Comparison of ENCODE assay signal across 9 cellular contexts in the genomic region with DNA sequence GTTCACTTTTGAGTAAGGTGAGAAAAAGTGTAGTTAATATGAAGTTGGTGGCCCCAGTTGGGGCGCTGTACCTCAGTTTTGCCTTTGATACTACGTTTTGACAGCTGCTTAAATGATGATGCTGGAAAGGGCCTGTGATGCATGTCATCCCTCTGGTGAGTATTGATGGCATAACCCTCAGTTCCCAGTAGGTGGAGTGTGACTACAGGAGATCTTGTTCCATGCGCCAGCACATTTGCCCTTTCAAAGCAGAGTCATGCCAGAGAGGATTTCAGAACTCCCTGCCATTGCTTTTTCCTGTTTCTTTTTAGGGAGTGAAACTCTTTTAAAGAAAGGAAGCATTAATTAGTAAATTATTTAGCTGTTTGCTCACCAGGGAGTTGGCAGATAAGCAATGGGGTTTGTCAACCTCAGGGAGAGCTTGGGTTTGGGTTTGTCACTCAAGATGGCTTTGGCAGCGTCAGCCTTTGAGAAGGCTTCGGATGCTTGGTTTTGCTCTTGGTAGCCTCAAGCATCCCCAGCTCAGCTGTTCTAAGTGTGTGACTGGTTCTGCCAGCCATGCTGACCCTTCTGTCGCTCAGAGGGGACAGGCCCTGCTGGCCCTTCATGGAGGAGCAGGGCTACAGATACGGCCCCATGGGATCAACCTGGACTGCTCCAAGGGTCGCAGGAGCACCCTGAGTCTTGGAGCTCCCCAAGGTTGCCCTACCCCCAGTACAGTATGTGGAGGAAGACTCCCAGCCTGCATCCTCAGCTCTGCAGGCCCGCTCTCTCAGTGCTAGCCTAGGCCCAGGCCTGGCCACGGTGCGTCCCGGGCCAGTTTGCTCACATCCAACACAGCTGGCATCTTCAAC. TPM values are rescaled to one million over a fixed set of nuclear protein-coding genes. Genes with fewer than 3 reads are reported as not detected.
DNase-seq lines count a peak whose midpoint lies in the region; ATAC-seq and TF ChIP-seq lines count a peak whose summit lies in the region.
"Had no signal": no experiment of that assay in that cellular context is flagged by ENCODE, and none has a peak within 500 bp of the region (broad histone marks: within the 10 kb centered on the region; RNA-seq: fewer than 3 reads in every experiment).

No MANE protein-coding gene starts in this region.

- no peaks in the 10 kb centered on the region for H3K9me3 ChIP-seq in CD8-positive, alpha-beta memory T cell (ENCODE audit: low read length)
- no peaks in the 10 kb centered on the region for H3K9me3 ChIP-seq in WERI-Rb-1 (ENCODE audit: severe bottlenecking)

- TF ChIP-seq CTCF in WERI-Rb-1 (IDR thresholded peaks at IDR 0.05; ENCODE audit: low read depth, low read length): peak; percentile 85

- no peaks in the 10 kb centered on the region for H3K4me1 Mint-ChIP-seq in CD8-positive, alpha-beta memory T cell
- H3K4me1 Mint-ChIP-seq in effector memory CD8-positive, alpha-beta T cell (ENCODE audit: low read depth in 2 of 2): no peaks in the 10 kb centered on the region

- H3K36me3 ChIP-seq in CD8-positive, alpha-beta memory T cell (ENCODE audit: insufficient read depth, low read length): no peaks in the 10 kb centered on the region
- H3K36me3 ChIP-seq in WERI-Rb-1: peaks cover 12% of the 10 kb centered on the region

- H3K36me3 Mint-ChIP-seq in CD8-positive, alpha-beta memory T cell: no peaks in the 10 kb centered on the region
- no peaks in the 10 kb centered on the region for H3K36me3 Mint-ChIP-seq in effector memory CD8-positive, alpha-beta T cell (ENCODE audit: insufficient read depth)
- H3K36me3 Mint-ChIP-seq: activated naive CD8-positive, alpha-beta T cell had no signal

- CTCF ChIA-PET in CD8-positive, alpha-beta memory T cell (lab: Charles Lee): interaction anchor here (0.8 to 2.6 kb wide), 10 partner anchors 8 to 237 kb away, joined by 3 to 14 read pairs (median 4); a partner anchor contains a TSS

- no peaks in the 10 kb centered on the region for H3K27me3 ChIP-seq in CD8-positive, alpha-beta memory T cell (ENCODE audit: insufficient read depth, low read length, poor library complexity, severe bottlenecking)
- H3K27me3 ChIP-seq in WERI-Rb-1 (ENCODE audit: insufficient read depth, low read depth, severe bottlenecking): no peaks in the 10 kb centered on the region

- POLR2A ChIA-PET in CD8-positive, alpha-beta memory T cell (lab: Charles Lee): no interaction called here

- DNase-seq in CD8-positive, alpha-beta memory T cell: peak in 4 of 5 donors; percentile 4 to 57 (median 31)
- peak; percentile 67 for DNase-seq in GM19240 (ENCODE audit: insufficient read length, low spot score)
- peak; percentile 85 for DNase-seq in NCI-H2196 treated with DMSO at 0.1 percent for 48 hours (lab: John Stamatoyannopoulos, UW; ENCODE audit: unreplicated experiment)
- DNase-seq in WERI-Rb-1: peak; percentile 61
- peak; percentile 9 to 22 (median 18) for DNase-seq in effector memory CD8-positive, alpha-beta T cell
- DNase-seq in lung microvascular endothelial cell (ENCODE audit: low read depth in 2 of 2): peak; percentile 88 to 90
- peak; percentile 3 for DNase-seq in stimulated activated CD8-positive, alpha-beta memory T cell treated with anti-CD3 and anti-CD28 coated beads, Interleukin-4, amount 100 ng/mL, for 24 hours (ENCODE audit: low read depth)

- no peaks in the 10 kb centered on the region for H3K27me3 Mint-ChIP-seq in CD8-positive, alpha-beta memory T cell
- H3K27me3 Mint-ChIP-seq in effector memory CD8-positive, alpha-beta T cell: no peaks in the 10 kb centered on the region
- H3K27me3 Mint-ChIP-seq: activated naive CD8-positive, alpha-beta T cell had no signal

- H3K27ac Mint-ChIP-seq in CD8-positive, alpha-beta memory T cell: no peak overlapping the region
- H3K27ac Mint-ChIP-seq in effector memory CD8-positive, alpha-beta T cell: peak overlapping the region in 1 of 2 donors; percentile 66
- H3K27ac Mint-ChIP-seq: activated naive CD8-positive, alpha-beta T cell had no signal

- H3K4me3 ChIP-seq in CD8-positive, alpha-beta memory T cell (ENCODE audit: low read length): no peak overlapping the region
- H3K4me3 ChIP-seq in WERI-Rb-1 (ENCODE audit: low read depth, low read length): no peak overlapping the region

- H3K27ac ChIP-seq in CD8-positive, alpha-beta memory T cell (ENCODE audit: low read depth, low read length): no peak overlapping the region
- H3K27ac ChIP-seq in WERI-Rb-1: no peak overlapping the region

- H3K4me3 Mint-ChIP-seq in CD8-positive, alpha-beta memory T cell: no peak overlapping the region
- no peak overlapping the region for H3K4me3 Mint-ChIP-seq in effector memory CD8-positive, alpha-beta T cell
- H3K4me3 Mint-ChIP-seq: activated naive CD8-positive, alpha-beta T cell had no signal

- no peaks in the 10 kb centered on the region for H3K9me3 Mint-ChIP-seq in CD8-positive, alpha-beta memory T cell
- H3K9me3 Mint-ChIP-seq in effector memory CD8-positive, alpha-beta T cell: no peaks in the 10 kb centered on the region

- ATAC-seq in HG03342 (IDR thresholded peaks at IDR 0.05; ENCODE audit: unreplicated experiment): peak; percentile 53
- peak; percentile 83 for ATAC-seq in effector memory CD8-positive, alpha-beta T cell (replicated peaks)

- H3K4me1 ChIP-seq in CD8-positive, alpha-beta memory T cell (ENCODE audit: insufficient read depth, low read length): no peaks in the 10 kb centered on the region

RNA-seq across cellular contexts. Expression of a gene that starts 29.1 kb away (rescaled TPM):
- 1 to 10 TPM; 5.3 to 6.4 TPM for total RNA-seq in CD8-positive, alpha-beta memory T cell
- 1.0 TPM for polyA plus RNA-seq in CD8-positive, alpha-beta memory T cell
- 3.5 and 4.2 TPM in 2 replicates for total RNA-seq in lung microvascular endothelial cell

Comparison
In these comparisons a context has a peak if more than half of its experiments do, and no peak if none do; other contexts are left out.
1. DNase-seq: peak in every context shown above with its lines; median percentile 89 in lung microvascular endothelial cell; 85 in NCI-H2196 treated with DMSO at 0.1 percent for 48 hours; 67 in GM19240; 61 in WERI-Rb-1; 31 in CD8-positive, alpha-beta memory T cell; 18 in effector memory CD8-positive, alpha-beta T cell; 3 in stimulated activated CD8-positive, alpha-beta memory T cell treated with anti-CD3 and anti-CD28 coated beads, Interleukin-4, amount 100 ng/mL, for 24 hours.